Comparison of ENCODE assay signal across 18 cellular contexts in genomic region chr1:234901491-234902049, GRCh38.
A peak's percentile ranks its signal among the peaks of the same experiment; 100 is the strongest.
DNase-seq lines count a peak whose midpoint lies in the region; ATAC-seq, FAIRE-seq and TF ChIP-seq lines count a peak whose summit lies in the region.
"Had no signal": no experiment of that assay in that cellular context is flagged by ENCODE, and none has a peak within 500 bp of the region (broad histone marks: within the 10 kb centered on the region; RNA-seq: fewer than 3 reads in every experiment).

No MANE protein-coding gene starts in this region.

- no peak for TF ChIP-seq RAD21 in HepG2 (CRISPR knock-in tag; IDR thresholded peaks at IDR 0.05)

- H3K4me3 ChIP-seq in HepG2 (replicated peaks in 1 of 3; ENCODE audit: insufficient read depth in 1 of 3, low read depth in 2 of 3, low read length in 3 of 3) (no peak overlapping the region), right lobe of liver (no peak overlapping the region), Panc1 (ENCODE audit: low read depth in 2 of 2, low read length in 2 of 2) (no peak overlapping the region)

- ATAC-seq in HepG2: no peak
- no peak for ATAC-seq in right lobe of liver
- ATAC-seq in Panc1: no peak
- no peak for ATAC-seq in activated T-cell treated with anti-CD3 and anti-CD28 coated beads, Interleukin-2, amount 50 U/mL, for 4 hours
- no peak for ATAC-seq in activated T-cell treated with anti-CD3 and anti-CD28 coated beads, Interleukin-2, amount 50 U/mL, for 72 hours (replicated peaks in 1 of 2)

- DNase-seq in HepG2 (ENCODE audit: low spot score): no peak
- no peak for DNase-seq in right lobe of liver
- DNase-seq in Panc1 (ENCODE audit: low read depth, low spot score): no peak
- DNase-seq in endothelial cell (ENCODE audit: low spot score): no peak
- no peak for DNase-seq in immature natural killer cell
- DNase-seq in activated T-cell treated with anti-CD3 and anti-CD28 coated beads, Interleukin-2, amount 50 U/mL, for 4 hours: no peak
- no peak for DNase-seq in activated T-cell treated with anti-CD3 and anti-CD28 coated beads, Interleukin-2, amount 50 U/mL, for 72 hours
- no peak for DNase-seq in activated effector memory CD4-positive, alpha-beta T cell treated with Interleukin-2 at 50 U/mL for 16 hours
- DNase-seq: 8988T; Caco-2; CD4-positive, CD25-positive, alpha-beta regulatory T cell; MV-4-11; NCI-H1694 treated with DMSO at 0.1 percent for 48 hours; SHP77 treated with DMSO at 0.1 percent for 48 hours had no signal

- WGBS in HepG2 (ENCODE audit: low lambda C conversion rate): 96% methylated on average over 10 of the region's 10 CpGs
- WGBS in right lobe of liver (ENCODE audit: insufficient coverage, low coverage, low lambda C conversion rate, missing lambda C conversion rate): 83% methylated on average over 7 of the region's 10 CpGs

- no peak overlapping the region for H3K4me2 ChIP-seq in HepG2 (ENCODE audit: low read depth, low read length)

- H3K27ac ChIP-seq in HepG2 (ENCODE audit: extremely low read length, insufficient read depth, low read length) (no peak overlapping the region), right lobe of liver (no peak overlapping the region), Panc1 (ENCODE audit: low read length) (peak overlapping the region; percentile 51; the same call in 1 of the 2 replicates)

- H3K9ac ChIP-seq in HepG2 (ENCODE audit: insufficient read depth, low read depth, low read length): no peak overlapping the region

- peak overlapping the region; percentile 85 for H3K27ac Mint-ChIP-seq in endothelial cell (ENCODE audit: unreplicated experiment)
- H3K27ac Mint-ChIP-seq in immature natural killer cell: no peak overlapping the region
- no peak overlapping the region for H3K27ac Mint-ChIP-seq in activated T-cell treated with anti-CD3 and anti-CD28 coated beads, Interleukin-2, amount 50 U/mL, for 72 hours
- H3K27ac Mint-ChIP-seq: B cell; CD4-positive, CD25-positive, alpha-beta regulatory T cell had no signal

- in situ Hi-C loops in HepG2 (cut with HindIII; ENCODE audit: extremely low pct_ligation_motif_present, low pct_unique_long_range_greater_than_20kb): no loop called here
- in situ Hi-C loops in Panc1 (cut with HindIII; ENCODE audit: low pct_unique_long_range_greater_than_20kb, low sequenced_read_pairs): no loop called here

- no peaks in the 10 kb centered on the region for H3K36me3 Mint-ChIP-seq in endothelial cell (ENCODE audit: low read depth, unreplicated experiment)
- no peaks in the 10 kb centered on the region for H3K36me3 Mint-ChIP-seq in immature natural killer cell
- no peaks in the 10 kb centered on the region for H3K36me3 Mint-ChIP-seq in activated T-cell treated with anti-CD3 and anti-CD28 coated beads, Interleukin-2, amount 50 U/mL, for 4 hours (ENCODE audit: insufficient read depth)
- H3K36me3 Mint-ChIP-seq in activated T-cell treated with anti-CD3 and anti-CD28 coated beads, Interleukin-2, amount 50 U/mL, for 72 hours (ENCODE audit: insufficient read depth in 2 of 2): no peaks in the 10 kb centered on the region
- H3K36me3 Mint-ChIP-seq: CD4-positive, CD25-positive, alpha-beta regulatory T cell had no signal

- no peak overlapping the region for H2AFZ ChIP-seq in HepG2 (ENCODE audit: low read length)

- no peak for TF ChIP-seq EP300 in HepG2 (IDR thresholded peaks at IDR 0.05; ENCODE audit: low read depth in 2 of 2, low read length in 2 of 2)
- TF ChIP-seq EP300 in HepG2 (CRISPR knock-in tag; IDR thresholded peaks at IDR 0.05; ENCODE audit: borderline replicate concordance): no peak

- POLR2A ChIA-PET in HepG2 (lab: Yijun Ruan, JAX) (interaction anchor here (0.9 kb wide), 1 partner anchor 56 kb away, joined by 3 read pairs; no protein-coding TSS in a partner anchor), Panc1 (lab: Charles Lee) (no interaction called here)

- H3K36me3 ChIP-seq in HepG2 (replicated peaks in 1 of 2; ENCODE audit: control insufficient read depth in 1 of 2, insufficient read depth in 2 of 2, low read length in 2 of 2) (no peaks in the 10 kb centered on the region), right lobe of liver (no peaks in the 10 kb centered on the region), Panc1 (ENCODE audit: control insufficient read depth, insufficient read depth, low read length) (no peaks in the 10 kb centered on the region)

- intact Hi-C loops in HepG2 (cut with micrococcal nuclease; ENCODE audit: unreplicated experiment): no loop called here
- intact Hi-C loops in right lobe of liver (cut with DNase I): no loop called here
- intact Hi-C loops in Panc1 (cut with micrococcal nuclease; ENCODE audit: unreplicated experiment): no loop called here

- H3K4me3 Mint-ChIP-seq in endothelial cell (ENCODE audit: unreplicated experiment) (no peak overlapping the region), immature natural killer cell (no peak overlapping the region)
- H3K4me3 Mint-ChIP-seq in activated T-cell treated with anti-CD3 and anti-CD28 coated beads, Interleukin-2, amount 50 U/mL, for 4 hours: no peak overlapping the region
- no peak overlapping the region for H3K4me3 Mint-ChIP-seq in activated T-cell treated with anti-CD3 and anti-CD28 coated beads, Interleukin-2, amount 50 U/mL, for 72 hours
- H3K4me3 Mint-ChIP-seq: B cell; CD4-positive, CD25-positive, alpha-beta regulatory T cell had no signal

- no peak for TF ChIP-seq POLR2A in HepG2 (IDR thresholded peaks at IDR 0.05; ENCODE audit: insufficient read depth in 1 of 2, low read depth in 2 of 2, low read length in 2 of 2)
- TF ChIP-seq POLR2A in right lobe of liver (IDR thresholded peaks at IDR 0.05): no peak

- H3K9me3 Mint-ChIP-seq in endothelial cell (ENCODE audit: unreplicated experiment) (no peaks in the 10 kb centered on the region), immature natural killer cell (no peaks in the 10 kb centered on the region)
- no peaks in the 10 kb centered on the region for H3K9me3 Mint-ChIP-seq in activated T-cell treated with anti-CD3 and anti-CD28 coated beads, Interleukin-2, amount 50 U/mL, for 4 hours
- H3K9me3 Mint-ChIP-seq in activated T-cell treated with anti-CD3 and anti-CD28 coated beads, Interleukin-2, amount 50 U/mL, for 72 hours: no peaks in the 10 kb centered on the region

- no peaks in the 10 kb centered on the region for H4K20me1 ChIP-seq in HepG2 (ENCODE audit: insufficient read depth, low read length)

- H3K9me3 ChIP-seq in HepG2 (ENCODE audit: low read length) (no peaks in the 10 kb centered on the region), right lobe of liver (no peaks in the 10 kb centered on the region), Panc1 (ENCODE audit: control insufficient read depth, insufficient read depth, low read depth, low read length) (no peaks in the 10 kb centered on the region)
- H3K9me3 ChIP-seq: Caco-2 had no signal

- TF ChIP-seq CTCF in HepG2 (CRISPR knock-in tag; IDR thresholded peaks at IDR 0.05) (no peak), right lobe of liver (IDR thresholded peaks at IDR 0.05) (no peak), Panc1 (IDR thresholded peaks at IDR 0.05) (no peak), endothelial cell (IDR thresholded peaks at IDR 0.05; ENCODE audit: unreplicated experiment) (no peak)

- H3K4me1 ChIP-seq in HepG2 (ENCODE audit: insufficient read depth, low read length) (peaks cover 38% of the 10 kb centered on the region), right lobe of liver (peaks cover 0 to 20% (median 14%) of the 10 kb centered on the region in 4 donors), Panc1 (ENCODE audit: control insufficient read depth, insufficient read depth, low read length) (peaks cover 24% of the 10 kb centered on the region)

- H3K27me3 ChIP-seq in HepG2 (ENCODE audit: control insufficient read depth in 1 of 2, insufficient read depth in 2 of 2, low read length in 2 of 2) (no peaks in the 10 kb centered on the region), right lobe of liver (no peaks in the 10 kb centered on the region), Panc1 (ENCODE audit: control insufficient read depth, insufficient read depth, low read length) (no peaks in the 10 kb centered on the region)

- peaks cover 16% of the 10 kb centered on the region for H3K4me1 Mint-ChIP-seq in endothelial cell (ENCODE audit: unreplicated experiment)
- peaks cover 19 to 21% of the 10 kb centered on the region in 2 donors for H3K4me1 Mint-ChIP-seq in immature natural killer cell
- H3K4me1 Mint-ChIP-seq in activated T-cell treated with anti-CD3 and anti-CD28 coated beads, Interleukin-2, amount 50 U/mL, for 4 hours (ENCODE audit: low read depth): peaks cover 4% of the 10 kb centered on the region
- peaks cover 22% of the 10 kb centered on the region for H3K4me1 Mint-ChIP-seq in activated T-cell treated with anti-CD3 and anti-CD28 coated beads, Interleukin-2, amount 50 U/mL, for 72 hours (ENCODE audit: low read depth)
- H3K4me1 Mint-ChIP-seq: B cell had no signal

- H3K27me3 Mint-ChIP-seq in endothelial cell (ENCODE audit: unreplicated experiment) (peaks cover 10% of the 10 kb centered on the region), immature natural killer cell (ENCODE audit: low read depth in 3 of 3) (peaks cover 2 to 6% (median 5%) of the 10 kb centered on the region in 3 donors)
- H3K27me3 Mint-ChIP-seq in activated T-cell treated with anti-CD3 and anti-CD28 coated beads, Interleukin-2, amount 50 U/mL, for 4 hours (ENCODE audit: low read depth): no peaks in the 10 kb centered on the region
- no peaks in the 10 kb centered on the region for H3K27me3 Mint-ChIP-seq in activated T-cell treated with anti-CD3 and anti-CD28 coated beads, Interleukin-2, amount 50 U/mL, for 72 hours (ENCODE audit: low read depth)
- H3K27me3 Mint-ChIP-seq: B cell; CD4-positive, CD25-positive, alpha-beta regulatory T cell had no signal

- H3K79me2 ChIP-seq in HepG2 (ENCODE audit: insufficient read depth, low read length): no peaks in the 10 kb centered on the region

- CTCF ChIA-PET in HepG2 (lab: Yijun Ruan, JAX; ENCODE audit: low intra/inter-chr PET ratio, low total read pairs): no interaction called here
- CTCF ChIA-PET in Panc1 (lab: Charles Lee): no interaction called here

- no TSS peak for BruUV-seq in HepG2 (replicated peaks; lab: Mats Ljungman, UMichigan)
- no TSS peak for BruUV-seq in Panc1 (replicated peaks; lab: Mats Ljungman, UMichigan)

- no peak for FAIRE-seq in HepG2 (lab: Jason Lieb, UNC)
- FAIRE-seq: GM12891, GM19239, H1 had no signal

TF ChIP-seq in HepG2, 621 proteins besides CTCF, POLR2A, EP300 and RAD21 (continues in another document):
- no peak for TF ChIP-seq PBX2 (CRISPR knock-in tag; IDR thresholded peaks at IDR 0.05)
